Comparison of ENCODE assay signal across 9 cellular contexts in genomic region chr3:152961323-152961722, GRCh38.
DNase-seq lines count a peak whose midpoint lies in the region; ATAC-seq, FAIRE-seq and TF ChIP-seq lines count a peak whose summit lies in the region.
"Had no signal": no experiment of that assay in that cellular context is flagged by ENCODE, and none has a peak within 500 bp of the region (broad histone marks: within the 10 kb centered on the region; RNA-seq: fewer than 3 reads in every experiment).

No MANE protein-coding gene starts in this region.

- no peaks in the 10 kb centered on the region for H3K27me3 Mint-ChIP-seq in nephron (ENCODE audit: low read depth)
- H3K27me3 Mint-ChIP-seq: stimulated activated naive CD8-positive, alpha-beta T cell treated with anti-CD3 and anti-CD28 coated beads, Interleukin-15, Interleukin-2, amounts not matched to agents 100 ng/mL and 50 ng/mL, for 24 hours had no signal

- no peaks in the 10 kb centered on the region for H3K27me3 ChIP-seq in brain microvascular endothelial cell (replicated peaks)

- no peak overlapping the region for H3K4me3 ChIP-seq in brain microvascular endothelial cell (ENCODE audit: low read depth, low read length)

- H3K27ac ChIP-seq in brain microvascular endothelial cell, result no peak overlapping the region

- peaks cover 8% of the 10 kb centered on the region for H3K9me3 Mint-ChIP-seq in nephron
- H3K9me3 Mint-ChIP-seq: stimulated activated naive CD8-positive, alpha-beta T cell treated with anti-CD3 and anti-CD28 coated beads, Interleukin-15, Interleukin-2, amounts not matched to agents 100 ng/mL and 50 ng/mL, for 24 hours had no signal

- FAIRE-seq in GM12891 (lab: Jason Lieb, UNC), result no peak

- H3K4me3 Mint-ChIP-seq in nephron, result no peak overlapping the region
- H3K4me3 Mint-ChIP-seq: stimulated activated naive CD8-positive, alpha-beta T cell treated with anti-CD3 and anti-CD28 coated beads, Interleukin-15, Interleukin-2, amounts not matched to agents 100 ng/mL and 50 ng/mL, for 24 hours had no signal

- H3K27ac Mint-ChIP-seq in nephron, result no peak overlapping the region
- H3K27ac Mint-ChIP-seq: stimulated activated naive CD8-positive, alpha-beta T cell treated with anti-CD3 and anti-CD28 coated beads, Interleukin-15, Interleukin-2, amounts not matched to agents 100 ng/mL and 50 ng/mL, for 24 hours had no signal

- no peaks in the 10 kb centered on the region for H3K36me3 ChIP-seq in brain microvascular endothelial cell (replicated peaks)

- no peaks in the 10 kb centered on the region for H3K36me3 Mint-ChIP-seq in nephron (ENCODE audit: low read depth)

- peak; percentile 21 for TF ChIP-seq CTCF in brain microvascular endothelial cell (IDR thresholded peaks at IDR 0.05; ENCODE audit: low read depth, low read length, missing control alignments)
- peak; percentile 15 to 43 (median 20) for TF ChIP-seq CTCF in nephron (IDR thresholded peaks at IDR 0.05; ENCODE audit: unreplicated experiment in 3 of 3)

- in situ Hi-C loops in brain microvascular endothelial cell (cut with HindIII; ENCODE audit: low pct_ligation_motif_present, low sequenced_read_pairs), result no loop called here

- no peaks in the 10 kb centered on the region for H3K4me1 Mint-ChIP-seq in nephron

- DNase-seq in GM12891 (ENCODE audit: insufficient read length, low spot score) (peak; percentile 3), HPDE6-E6E7 (ENCODE audit: extremely low spot score) (peak; percentile 34), brain microvascular endothelial cell (no peak)
- no peak for DNase-seq in NK-92 treated with Interleukin-12 subunit alpha and Interleukin-12 subunit beta, amount 100 ng/mL, for 24 hours (lab: John Stamatoyannopoulos, UW)
- no peak for DNase-seq in activated T-cell treated with anti-CD3 and anti-CD28 coated beads, Interleukin-2, amount 50 U/mL, for 48 hours

- TF ChIP-seq POLR2A in GM12891 (IDR thresholded peaks at IDR 0.05; ENCODE audit: low read depth, low read length), result no peak

- ATAC-seq in HG03025 (IDR thresholded peaks at IDR 0.05; ENCODE audit: low FRiP score, unreplicated experiment) (no peak), HG03571 (IDR thresholded peaks at IDR 0.05; ENCODE audit: unreplicated experiment) (no peak)

TF ChIP-seq in GM12891, 5 proteins besides CTCF, POLR2A, EP300 and RAD21:
- TF ChIP-seq TAF1 (IDR thresholded peaks at IDR 0.05; ENCODE audit: low read depth, low read length) (no peak), POU2F2 (IDR thresholded peaks at IDR 0.05; ENCODE audit: low read depth, low read length) (no peak), POLR2AphosphoS5 (IDR thresholded peaks at IDR 0.05; ENCODE audit: low read depth, low read length) (no peak), SPI1 (IDR thresholded peaks at IDR 0.05; ENCODE audit: low read depth, low read length) (no peak), PAX5 (IDR thresholded peaks at IDR 0.05; ENCODE audit: insufficient read depth, low read length, severe bottlenecking) (no peak)

Comparison
In these comparisons a context has a peak if more than half of its experiments do, and no peak if none do; other contexts are left out.
1. DNase-seq: peak in GM12891 (single experiment) and HPDE6-E6E7 (single experiment); none in brain microvascular endothelial cell (single experiment), NK-92 treated with Interleukin-12 subunit alpha and Interleukin-12 subunit beta, amount 100 ng/mL, for 24 hours (single experiment) and activated T-cell treated with anti-CD3 and anti-CD28 coated beads, Interleukin-2, amount 50 U/mL, for 48 hours (0 of 2).